ENCODE assay signal across 29 cellular contexts in the genomic region with DNA sequence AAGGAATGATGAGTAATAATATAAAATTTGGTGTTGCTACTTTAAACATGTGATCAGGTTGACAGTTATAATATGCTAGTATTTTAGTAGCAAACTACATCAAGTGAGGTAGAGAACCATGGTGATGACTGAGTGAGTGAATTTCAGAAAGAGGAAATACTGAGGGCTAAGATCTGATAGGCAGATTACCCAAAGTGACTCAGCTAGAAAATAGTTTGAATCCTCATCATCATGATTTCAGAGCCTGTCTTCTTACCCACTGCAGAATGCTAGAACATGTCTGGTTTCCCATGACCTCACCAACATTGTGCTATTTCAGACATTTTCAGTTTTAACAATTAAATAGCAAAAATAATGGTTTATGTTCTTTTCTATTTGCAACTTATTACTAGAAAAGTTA.
DNase-seq lines count a peak whose midpoint lies in the region; ATAC-seq, FAIRE-seq and TF ChIP-seq lines count a peak whose summit lies in the region.
"Had no signal": no experiment of that assay in that cellular context is flagged by ENCODE, and none has a peak within 500 bp of the region (broad histone marks: within the 10 kb centered on the region; RNA-seq: fewer than 3 reads in every experiment).

No MANE protein-coding gene starts in this region.

- TF ChIP-seq CTCF in bronchial epithelial cell (IDR thresholded peaks at IDR 0.05; ENCODE audit: insufficient read depth, low read length, severe bottlenecking) = no peak
- TF ChIP-seq CTCF in GM23338 (conservative IDR thresholded peaks at IDR 0.05; ENCODE audit: low read depth in 2 of 2) = no peak
- TF ChIP-seq CTCF in ascending aorta (IDR thresholded peaks at IDR 0.05) = no peak

- DNase-seq in NOMO-1 treated with DMSO at 0.1 percent for 48 hours (lab: John Stamatoyannopoulos, UW; ENCODE audit: unreplicated experiment) (peak; percentile 53), NOMO-1 treated with dmso at 0.1 percent for 144 hours (lab: John Stamatoyannopoulos, UW; ENCODE audit: unreplicated experiment) (no peak), SKM-1 (lab: John Stamatoyannopoulos, UW; ENCODE audit: unreplicated experiment) (peak; percentile 10), bronchial epithelial cell (ENCODE audit: low read depth) (peak; percentile 90), GM23338 (ENCODE audit: low spot score) (no peak), ascending aorta (ENCODE audit: low spot score in 2 of 2) (no peak)
- no peak for DNase-seq in CD4-positive, alpha-beta memory T cell
- DNase-seq: activated CD4-positive, alpha-beta T cell treated with anti-CD3 and anti-CD28 coated beads, Interleukin-2, amount 10 ng/mL, durations not matched to agents 24 days and 14 days; activated naive CD4-positive, alpha-beta T cell treated with anti-CD3 and anti-CD28 coated beads, Interleukin-2, amount 10 ng/mL, durations not matched to agents 7 days and 5 days; anterior cingulate cortex; cerebellar nuclear complex; effector CD8-positive, alpha-beta T cell; kidney glomerular epithelial cell; naive B cell; NCI-H1436; NCI-H526; nucleus accumbens; retina; spleen; stimulated activated CD4-positive, alpha-beta T cell treated with anti-CD3 and anti-CD28 coated beads, Interleukin-4, amount 100 ng/mL, for 1 hour; stimulated activated naive CD4-positive, alpha-beta T cell treated with Interleukin-2 at 50 U/mL for 16 hours; T-cell had no signal

- H3K27me3 Mint-ChIP-seq in GM23338 (ENCODE audit: insufficient read depth, low read depth, poor library complexity) = no peaks in the 10 kb centered on the region
- H3K27me3 Mint-ChIP-seq in CD4-positive, alpha-beta memory T cell = no peaks in the 10 kb centered on the region
- H3K27me3 Mint-ChIP-seq: activated CD4-positive, alpha-beta T cell treated with anti-CD3 and anti-CD28 coated beads, Interleukin-2, amount 10 ng/mL, durations not matched to agents 24 days and 14 days; activated naive CD4-positive, alpha-beta T cell treated with anti-CD3 and anti-CD28 coated beads, Interleukin-2, amount 10 ng/mL, durations not matched to agents 7 days and 5 days; memory B cell; naive B cell; T-cell had no signal

- intact Hi-C loops in ascending aorta (cut with DNase I) = no loop called here
- intact Hi-C loops in CD4-positive, alpha-beta memory T cell (cut with micrococcal nuclease) = no loop called here

- no peaks in the 10 kb centered on the region for H3K4me1 Mint-ChIP-seq in GM23338
- H3K4me1 Mint-ChIP-seq in CD4-positive, alpha-beta memory T cell = no peaks in the 10 kb centered on the region
- H3K4me1 Mint-ChIP-seq: activated CD4-positive, alpha-beta T cell treated with anti-CD3 and anti-CD28 coated beads, Interleukin-2, amount 10 ng/mL, durations not matched to agents 24 days and 14 days; activated naive CD4-positive, alpha-beta T cell treated with anti-CD3 and anti-CD28 coated beads, Interleukin-2, amount 10 ng/mL, durations not matched to agents 7 days and 5 days; memory B cell; naive B cell; T-cell had no signal

- H3K27me3 ChIP-seq in bronchial epithelial cell (ENCODE audit: control insufficient read depth, insufficient read depth, low read length) (no peaks in the 10 kb centered on the region), GM23338 (ENCODE audit: insufficient read depth) (no peaks in the 10 kb centered on the region), ascending aorta (no peaks in the 10 kb centered on the region)
- no peaks in the 10 kb centered on the region for H3K27me3 ChIP-seq in CD4-positive, alpha-beta memory T cell (ENCODE audit: insufficient read depth, low read length)
- H3K27me3 ChIP-seq: spleen had no signal

- no peak overlapping the region for H2AFZ ChIP-seq in GM23338

- FAIRE-seq in bronchial epithelial cell (lab: Jason Lieb, UNC) = no peak
- FAIRE-seq: GM12891 had no signal

- H3K9me3 Mint-ChIP-seq in GM23338 = no peaks in the 10 kb centered on the region
- peaks cover 0 to 9% (median 3%) of the 10 kb centered on the region in 8 donors for H3K9me3 Mint-ChIP-seq in CD4-positive, alpha-beta memory T cell
- H3K9me3 Mint-ChIP-seq: activated CD4-positive, alpha-beta T cell treated with anti-CD3 and anti-CD28 coated beads, Interleukin-2, amount 10 ng/mL, durations not matched to agents 24 days and 14 days; memory B cell had no signal

- H3K4me1 ChIP-seq in GM23338 (ENCODE audit: insufficient read depth) (no peaks in the 10 kb centered on the region), ascending aorta (no peaks in the 10 kb centered on the region)
- no peaks in the 10 kb centered on the region for H3K4me1 ChIP-seq in CD4-positive, alpha-beta memory T cell (ENCODE audit: insufficient read depth, low read length)
- H3K4me1 ChIP-seq: spleen had no signal

- no peak overlapping the region for H3K27ac ChIP-seq in GM23338 (ENCODE audit: low read depth)
- no peak overlapping the region for H3K27ac ChIP-seq in ascending aorta
- H3K27ac ChIP-seq in CD4-positive, alpha-beta memory T cell (ENCODE audit: low read depth, low read length) = no peak overlapping the region
- H3K27ac ChIP-seq: 22Rv1, spleen, thoracic aorta had no signal

- no peaks in the 10 kb centered on the region for H4K20me1 ChIP-seq in GM23338 (replicated peaks; ENCODE audit: insufficient read depth)

- H3K4me3 ChIP-seq in bronchial epithelial cell (ENCODE audit: low read depth, low read length) (no peak overlapping the region), GM23338 (no peak overlapping the region), ascending aorta (no peak overlapping the region)
- H3K4me3 ChIP-seq in CD4-positive, alpha-beta memory T cell (ENCODE audit: low read length in 2 of 2) = no peak overlapping the region
- H3K4me3 ChIP-seq: spleen, thoracic aorta had no signal

- no peaks in the 10 kb centered on the region for H3K9me3 ChIP-seq in ascending aorta
- H3K9me3 ChIP-seq in CD4-positive, alpha-beta memory T cell (ENCODE audit: control insufficient read depth in 1 of 2, low read length in 2 of 2) = no peaks in the 10 kb centered on the region
- H3K9me3 ChIP-seq: thoracic aorta had no signal

- H3K79me2 ChIP-seq in GM23338 (replicated peaks; ENCODE audit: insufficient read depth) = no peaks in the 10 kb centered on the region

- no peaks in the 10 kb centered on the region for H3K36me3 Mint-ChIP-seq in GM23338 (ENCODE audit: low read depth)
- H3K36me3 Mint-ChIP-seq in CD4-positive, alpha-beta memory T cell = no peaks in the 10 kb centered on the region
- H3K36me3 Mint-ChIP-seq: activated naive CD4-positive, alpha-beta T cell treated with anti-CD3 and anti-CD28 coated beads, Interleukin-2, amount 10 ng/mL, durations not matched to agents 7 days and 5 days; memory B cell; naive B cell; T-cell had no signal

- POLR2A ChIA-PET in CD4-positive, alpha-beta memory T cell (lab: Charles Lee; ENCODE audit: partially characterized antibody) = no interaction called here

- no peak for ATAC-seq in GM23338
- ATAC-seq in GM18511 (IDR thresholded peaks at IDR 0.05; ENCODE audit: unreplicated experiment) = no peak
- ATAC-seq: esophagus mucosa, Right ventricle myocardium inferior, T-cell had no signal

- no peak overlapping the region for H3K4me2 ChIP-seq in GM23338

- CTCF ChIA-PET in CD4-positive, alpha-beta memory T cell (lab: Charles Lee; ENCODE audit: partially characterized antibody) = no interaction called here

- H3K36me3 ChIP-seq in bronchial epithelial cell (ENCODE audit: control insufficient read depth, insufficient read depth, low read length) = no peaks in the 10 kb centered on the region
- peaks cover 3% of the 10 kb centered on the region; the same call in 1 of the 2 replicates for H3K36me3 ChIP-seq in GM23338 (ENCODE audit: insufficient read depth)
- H3K36me3 ChIP-seq in ascending aorta = no peaks in the 10 kb centered on the region
- no peaks in the 10 kb centered on the region for H3K36me3 ChIP-seq in CD4-positive, alpha-beta memory T cell (ENCODE audit: insufficient read depth, low read length)
- H3K36me3 ChIP-seq: spleen, thoracic aorta had no signal

- H3K4me3 Mint-ChIP-seq in GM23338 = no peak overlapping the region
- H3K4me3 Mint-ChIP-seq in CD4-positive, alpha-beta memory T cell = no peak overlapping the region
- H3K4me3 Mint-ChIP-seq: activated CD4-positive, alpha-beta T cell treated with anti-CD3 and anti-CD28 coated beads, Interleukin-2, amount 10 ng/mL, durations not matched to agents 24 days and 14 days; activated naive CD4-positive, alpha-beta T cell treated with anti-CD3 and anti-CD28 coated beads, Interleukin-2, amount 10 ng/mL, durations not matched to agents 7 days and 5 days; memory B cell; naive B cell; T-cell had no signal

- no peaks in the 10 kb centered on the region for H3K9me2 ChIP-seq in GM23338 (ENCODE audit: insufficient read depth)

- no peak overlapping the region for H3K27ac Mint-ChIP-seq in GM23338
- H3K27ac Mint-ChIP-seq in CD4-positive, alpha-beta memory T cell = no peak overlapping the region
- H3K27ac Mint-ChIP-seq: activated CD4-positive, alpha-beta T cell treated with anti-CD3 and anti-CD28 coated beads, Interleukin-2, amount 10 ng/mL, durations not matched to agents 24 days and 14 days; activated naive CD4-positive, alpha-beta T cell treated with anti-CD3 and anti-CD28 coated beads, Interleukin-2, amount 10 ng/mL, durations not matched to agents 7 days and 5 days; memory B cell; naive B cell; T-cell had no signal

- no peaks in the 10 kb centered on the region for H3F3A ChIP-seq in GM23338 (replicated peaks; ENCODE audit: low read depth)

TF ChIP-seq in GM23338, 12 proteins besides CTCF, POLR2A, EP300 and RAD21:
- TF ChIP-seq CREB1 (CRISPR knock-in tag; IDR thresholded peaks at IDR 0.05; ENCODE audit: low read depth) = no peak

Comparison
In these comparisons a context has a peak if more than half of its experiments do, and no peak if none do; other contexts are left out.
1. DNase-seq: peak in NOMO-1 treated with DMSO at 0.1 percent for 48 hours (single experiment), SKM-1 (single experiment) and bronchial epithelial cell (single experiment); none in NOMO-1 treated with dmso at 0.1 percent for 144 hours (single experiment), GM23338 (single experiment), ascending aorta (0 of 2) and CD4-positive, alpha-beta memory T cell (0 of 5).